Comparison of ENCODE assay signal across 20 cellular contexts in genomic region chr10:114336823-114337509, GRCh38.
DNase-seq lines count a peak whose midpoint lies in the region; ATAC-seq, FAIRE-seq and TF ChIP-seq lines count a peak whose summit lies in the region.
"Had no signal": no experiment of that assay in that cellular context is flagged by ENCODE, and none has a peak within 500 bp of the region (broad histone marks: within the 10 kb centered on the region; RNA-seq: fewer than 3 reads in every experiment).

No MANE protein-coding gene starts in this region.

- H4K20me1 ChIP-seq in Loucy (ENCODE audit: insufficient read depth, low read length, poor library complexity, severe bottlenecking) (no peaks in the 10 kb centered on the region), mammary epithelial cell (ENCODE audit: insufficient read depth, low read length) (no peaks in the 10 kb centered on the region), neural progenitor cell (ENCODE audit: low read depth) (no peaks in the 10 kb centered on the region)

- no peaks in the 10 kb centered on the region for H3K79me2 ChIP-seq in Loucy (ENCODE audit: insufficient read depth, low read length)
- peaks cover 14% of the 10 kb centered on the region for H3K79me2 ChIP-seq in mammary epithelial cell (ENCODE audit: insufficient read depth, low read length)
- no peaks in the 10 kb centered on the region for H3K79me2 ChIP-seq in neural progenitor cell (ENCODE audit: low read depth)

- dilution Hi-C loops in mammary epithelial cell (cut with HindIII; ENCODE audit: low sequenced_read_pairs), result no loop called here

- H3K4me1 ChIP-seq in Loucy (ENCODE audit: insufficient read depth, low read length, poor library complexity, severe bottlenecking), result peaks cover 53% of the 10 kb centered on the region
- peaks cover 29% of the 10 kb centered on the region for H3K4me1 ChIP-seq in mammary epithelial cell (ENCODE audit: insufficient read depth, low read length)
- H3K4me1 ChIP-seq in neural progenitor cell, result peaks cover 16% of the 10 kb centered on the region
- no peaks in the 10 kb centered on the region for H3K4me1 ChIP-seq in small intestine (ENCODE audit: control insufficient read depth in 2 of 2, insufficient read depth in 1 of 2, low read depth in 1 of 2, low read length in 1 of 2)
- H3K4me1 ChIP-seq: adrenal gland had no signal

- H3K4me2 ChIP-seq in Loucy (ENCODE audit: low read depth, low read length, poor library complexity, severe bottlenecking) (peak overlapping the region; percentile 69), mammary epithelial cell (ENCODE audit: insufficient read depth, low read depth, low read length) (peak overlapping the region; percentile 23), neural progenitor cell (no peak overlapping the region)

- H3K36me3 ChIP-seq in Loucy (ENCODE audit: insufficient read depth, low read length) (no peaks in the 10 kb centered on the region), mammary epithelial cell (ENCODE audit: insufficient read depth, low read length) (peaks cover 1% of the 10 kb centered on the region), neural progenitor cell (no peaks in the 10 kb centered on the region), small intestine (ENCODE audit: control insufficient read depth in 2 of 2, insufficient read depth in 2 of 2, low read length in 2 of 2) (no peaks in the 10 kb centered on the region)
- H3K36me3 ChIP-seq: adrenal gland, cardiac muscle cell had no signal

- BruUV-seq in mammary epithelial cell (replicated peaks; lab: Mats Ljungman, UMichigan), result no TSS peak

- H3K27ac ChIP-seq in mammary epithelial cell (ENCODE audit: insufficient read depth, low read depth, low read length) (no peak overlapping the region), neural progenitor cell (no peak overlapping the region), small intestine (ENCODE audit: low read depth in 1 of 2, low read length in 1 of 2) (no peak overlapping the region)
- H3K27ac ChIP-seq: adrenal gland, cardiac muscle cell, GM23248 had no signal

- H3K9me2 ChIP-seq in Loucy (replicated peaks; ENCODE audit: low read depth, low read length), result no peaks in the 10 kb centered on the region

- no peaks in the 10 kb centered on the region for H3K9me3 ChIP-seq in Loucy (ENCODE audit: insufficient read depth, low read depth, low read length)
- H3K9me3 ChIP-seq in mammary epithelial cell (replicated peaks; ENCODE audit: insufficient read depth, low read length), result no peaks in the 10 kb centered on the region
- H3K9me3 ChIP-seq in neural progenitor cell (ENCODE audit: low read depth), result no peaks in the 10 kb centered on the region
- H3K9me3 ChIP-seq in T-helper 17 cell (ENCODE audit: control insufficient read depth, low read length, poor library complexity, severe bottlenecking), result no peaks in the 10 kb centered on the region
- H3K9me3 ChIP-seq in small intestine (ENCODE audit: control insufficient read depth, low read depth), result no peaks in the 10 kb centered on the region
- H3K9me3 ChIP-seq: adrenal gland, tibial nerve had no signal

- ATAC-seq in HG03175 (IDR thresholded peaks at IDR 0.05; ENCODE audit: unreplicated experiment) (no peak), T-helper 17 cell (no peak)
- ATAC-seq: CD8-positive, alpha-beta T cell; Panc1 had no signal

- intact Hi-C loops in mammary epithelial cell (cut with micrococcal nuclease), result no loop called here

- H3K27ac Mint-ChIP-seq in neural progenitor cell, result peak overlapping the region; percentile 99
- H3K27ac Mint-ChIP-seq in T-helper 17 cell, result no peak overlapping the region
- H3K27ac Mint-ChIP-seq: CD8-positive, alpha-beta T cell had no signal

- peak; percentile 73 for DNase-seq in DMS153 (lab: John Stamatoyannopoulos, UW)
- DNase-seq in mammary epithelial cell, result peak; percentile 65
- DNase-seq in neural progenitor cell (ENCODE audit: low spot score), result no peak
- no peak for DNase-seq in NCI-H1105 treated with DMSO at 0.1 percent for 48 hours (lab: John Stamatoyannopoulos, UW)
- DNase-seq in T-helper 17 cell, result no peak
- no peak for DNase-seq in small intestine
- DNase-seq: activated CD4-positive, CD25-positive, alpha-beta regulatory T cell treated with anti-CD3 and anti-CD28 coated beads, Interleukin-2, amount 50 U/mL, for 72 hours; activated effector memory CD4-positive, alpha-beta T cell treated with Interleukin-2 at 50 U/mL for 16 hours; adrenal gland; CD8-positive, alpha-beta T cell; DND-41; GM23248; NCI-H2171 treated with DMSO at 0.1 percent for 48 hours; NCI-H82; T1000 had no signal

- H3F3A ChIP-seq in Loucy (ENCODE audit: low read depth) (no peaks in the 10 kb centered on the region), neural progenitor cell (ENCODE audit: low read depth) (no peaks in the 10 kb centered on the region)

- FAIRE-seq in small intestine (lab: Jason Lieb, UNC), result no peak

- H3K4me1 Mint-ChIP-seq in neural progenitor cell (peaks cover 43% of the 10 kb centered on the region), T-helper 17 cell (no peaks in the 10 kb centered on the region)

- H3K27me3 Mint-ChIP-seq in neural progenitor cell (ENCODE audit: insufficient read depth, low read depth) (peaks cover 2% of the 10 kb centered on the region), T-helper 17 cell (peaks cover 30% of the 10 kb centered on the region)

- H3K9ac ChIP-seq in Loucy (ENCODE audit: low read depth, low read length, poor library complexity, severe bottlenecking) (no peak overlapping the region), mammary epithelial cell (ENCODE audit: insufficient read depth, low read length) (no peak overlapping the region), neural progenitor cell (no peak overlapping the region)
- H3K9ac ChIP-seq: GM23248 had no signal

- in situ Hi-C loops in mammary epithelial cell (cut with MboI; ENCODE audit: low sequenced_read_pairs in 2 of 2), result no loop called here

- H2AFZ ChIP-seq in Loucy (ENCODE audit: low read length) (peak overlapping the region; percentile 47; the same call in 1 of the 2 replicates), mammary epithelial cell (ENCODE audit: low read depth, low read length) (no peak overlapping the region), neural progenitor cell (replicated peaks) (peak overlapping the region; percentile 16)
- H2AFZ ChIP-seq: GM23248 had no signal

- no peak for TF ChIP-seq CTCF in Loucy (conservative IDR thresholded peaks at IDR 0.05; ENCODE audit: low read length)
- TF ChIP-seq CTCF in mammary epithelial cell (conservative IDR thresholded peaks at IDR 0.05 in 1 of 2, IDR thresholded peaks at IDR 0.05 in 1 of 2; ENCODE audit: extremely low read depth in 1 of 2, insufficient read depth in 1 of 2, low read depth in 1 of 2, low read length in 2 of 2), result no peak
- no peak for TF ChIP-seq CTCF in neural progenitor cell (IDR thresholded peaks at IDR 0.05)

- whole genome bisulfite sequencing in mammary epithelial cell (ENCODE audit: low coverage, missing lambda C conversion rate), result 33% methylated on average over 9 of the region's 10 CpGs
- WGBS in small intestine, 3 donors, result 69 to 78% (median 71%) methylated on average over 10 of the region's 10 CpGs

- no peaks in the 10 kb centered on the region for H3K9me3 Mint-ChIP-seq in neural progenitor cell
- H3K9me3 Mint-ChIP-seq: CD8-positive, alpha-beta T cell had no signal

- peaks cover 6% of the 10 kb centered on the region for H3K36me3 Mint-ChIP-seq in neural progenitor cell
- H3K36me3 Mint-ChIP-seq in T-helper 17 cell (ENCODE audit: low read depth), result no peaks in the 10 kb centered on the region
- H3K36me3 Mint-ChIP-seq: CD8-positive, alpha-beta T cell had no signal

- no peak overlapping the region for H3K4me3 ChIP-seq in Loucy (ENCODE audit: low read length, poor library complexity, severe bottlenecking)
- H3K4me3 ChIP-seq in mammary epithelial cell (replicated peaks in 1 of 3; ENCODE audit: insufficient read depth in 1 of 3, low read depth in 2 of 3, low read length in 3 of 3), result no peak overlapping the region
- H3K4me3 ChIP-seq in neural progenitor cell, result no peak overlapping the region
- no peak overlapping the region for H3K4me3 ChIP-seq in small intestine (ENCODE audit: low read depth in 1 of 2, low read length in 2 of 2)
- H3K4me3 ChIP-seq: adrenal gland, cardiac muscle cell, GM23248, tibial nerve had no signal

- H3K4me3 Mint-ChIP-seq in neural progenitor cell (no peak overlapping the region), T-helper 17 cell (no peak overlapping the region)
- H3K4me3 Mint-ChIP-seq: CD8-positive, alpha-beta T cell had no signal

- H3K27me3 ChIP-seq in Loucy (ENCODE audit: insufficient read depth, low read length, poor library complexity, severe bottlenecking), result no peaks in the 10 kb centered on the region
- no peaks in the 10 kb centered on the region for H3K27me3 ChIP-seq in mammary epithelial cell (ENCODE audit: insufficient read depth, low read length)
- H3K27me3 ChIP-seq in neural progenitor cell, result no peaks in the 10 kb centered on the region
- no peaks in the 10 kb centered on the region for H3K27me3 ChIP-seq in small intestine (ENCODE audit: control insufficient read depth in 2 of 2, insufficient read depth in 2 of 2, low read length in 2 of 2)
- H3K27me3 ChIP-seq: adrenal gland, cardiac muscle cell, tibial nerve had no signal

- CTCF ChIA-PET in mammary epithelial cell (lab: Charles Lee; ENCODE audit: low non-redundant PET), result no interaction called here

Comparison
In these comparisons a context has a peak if more than half of its experiments do, and no peak if none do; other contexts are left out.
1. DNase-seq: peak in DMS153 (single experiment) and mammary epithelial cell (single experiment); none in neural progenitor cell (single experiment), NCI-H1105 treated with DMSO at 0.1 percent for 48 hours (single experiment), T-helper 17 cell (0 of 3) and small intestine (single experiment).